9 cellular contexts compared by ENCODE assay signal in the genomic region with DNA sequence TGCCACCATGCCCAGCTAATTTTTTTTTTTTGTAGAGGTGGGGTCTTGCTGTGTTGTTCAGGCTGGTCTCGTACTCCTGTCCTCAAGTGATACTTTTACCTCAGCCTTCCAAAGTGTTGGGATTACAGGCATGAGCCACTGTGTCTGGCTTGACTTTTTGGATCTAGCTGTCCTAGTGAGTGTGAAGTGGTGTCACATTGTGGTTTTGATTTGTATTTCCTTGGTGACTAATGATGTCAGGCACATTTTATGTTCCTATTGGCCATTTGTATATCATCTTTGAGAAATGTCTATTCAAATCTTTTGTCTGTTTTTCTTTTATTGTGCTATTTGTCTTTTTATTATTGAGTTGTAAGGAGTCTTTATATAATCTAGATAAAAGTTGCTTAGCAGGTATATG. TPM values are rescaled to one million over a fixed set of nuclear protein-coding genes. Genes with fewer than 3 reads are reported as not detected.
DNase-seq lines count a peak whose midpoint lies in the region; ATAC-seq, FAIRE-seq and TF ChIP-seq lines count a peak whose summit lies in the region.
"Had no signal": no experiment of that assay in that cellular context is flagged by ENCODE, and none has a peak within 500 bp of the region (broad histone marks: within the 10 kb centered on the region; RNA-seq: fewer than 3 reads in every experiment).

No MANE protein-coding gene starts in this region.

- H3K27me3 ChIP-seq in adipocyte (replicated peaks; ENCODE audit: control insufficient read depth, insufficient read depth, low read length) (no peaks in the 10 kb centered on the region), stomach (no peaks in the 10 kb centered on the region)

- POLR2A ChIA-PET in HEK293 (lab: Yijun Ruan, JAX) (interaction anchor here (0.7 kb wide), 1 partner anchor 20 kb away, joined by 4 read pairs; no protein-coding TSS in a partner anchor), WTC11 (lab: Charles Lee) (no interaction called here)

- TF ChIP-seq POLR2A in stomach (IDR thresholded peaks at IDR 0.05): no peak

- H3K9me3 ChIP-seq in HEK293 (ENCODE audit: control insufficient read depth, insufficient read depth, low read depth, low read length) (no peaks in the 10 kb centered on the region), adipocyte (ENCODE audit: control insufficient read depth, low read length) (no peaks in the 10 kb centered on the region), stomach (no peaks in the 10 kb centered on the region)

- H3K4me1 Mint-ChIP-seq in memory B cell (peaks cover 6% of the 10 kb centered on the region), WTC11 (0 out of 2 replicates have a peak, but pooled peaks cover 2% of the 10 kb centered on the region)

- H3K27me3 Mint-ChIP-seq in memory B cell (no peaks in the 10 kb centered on the region), WTC11 (ENCODE audit: low read depth) (no peaks in the 10 kb centered on the region)

- peak overlapping the region; percentile 65 for H3K27ac Mint-ChIP-seq in memory B cell
- no peak overlapping the region for H3K27ac Mint-ChIP-seq in WTC11

- no peak for TF ChIP-seq EP300 in stomach (IDR thresholded peaks at IDR 0.05)

- CTCF ChIA-PET in HEK293 (lab: Yijun Ruan, JAX): interaction anchor here (0.9 kb wide), 1 partner anchor 17 kb away, joined by 3 read pairs; no protein-coding TSS in a partner anchor
- CTCF ChIA-PET in WTC11 (lab: Charles Lee): no interaction called here

- peaks cover 26% of the 10 kb centered on the region for H3K36me3 Mint-ChIP-seq in memory B cell
- peaks cover 39% of the 10 kb centered on the region for H3K36me3 Mint-ChIP-seq in WTC11

- no peak overlapping the region for H3K9ac ChIP-seq in adipocyte (ENCODE audit: low read length)

- peaks cover 17 to 56% of the 10 kb centered on the region in 2 experiments for H3K36me3 ChIP-seq in HEK293 (ENCODE audit: control insufficient read depth in 2 of 2, insufficient read depth in 1 of 2, low read length in 2 of 2)
- peaks cover 10% of the 10 kb centered on the region for H3K36me3 ChIP-seq in adipocyte (ENCODE audit: control insufficient read depth, insufficient read depth, low read length, severe bottlenecking)
- H3K36me3 ChIP-seq in stomach: peaks cover 0 to 85% (median 78%) of the 10 kb centered on the region in 4 donors

- TF ChIP-seq CTCF in HEK293 (tag by site-specific recombination; IDR thresholded peaks at IDR 0.05) (no peak), stomach (IDR thresholded peaks at IDR 0.05) (no peak), WTC11 (IDR thresholded peaks at IDR 0.05) (no peak)

- H3K9me3 Mint-ChIP-seq in memory B cell: no peaks in the 10 kb centered on the region
- no peaks in the 10 kb centered on the region for H3K9me3 Mint-ChIP-seq in WTC11

- H3K4me3 Mint-ChIP-seq in memory B cell (no peak overlapping the region), WTC11 (no peak overlapping the region)

- no peak for FAIRE-seq in frontal cortex (lab: Jason Lieb, UNC)
- FAIRE-seq: islet of Langerhans had no signal

- intact Hi-C loops in stomach (cut with DNase I; ENCODE audit: low total_unique reads): no loop called here

- H3K4me3 ChIP-seq in HEK293 (ENCODE audit: low read depth, low read length) (no peak overlapping the region), adipocyte (ENCODE audit: low read length) (no peak overlapping the region), stomach (no peak overlapping the region)

- no peak overlapping the region for H3K27ac ChIP-seq in HEK293 (ENCODE audit: extremely low read depth, low read depth, low read length)
- peak overlapping the region in 1 of 5 donors; percentile 19 for H3K27ac ChIP-seq in stomach

- 82 to 100% (median 96%) methylated on average over 1 of the region's 1 CpG for WGBS in stomach, 5 donors

- H3K4me1 ChIP-seq in HEK293 (ENCODE audit: control insufficient read depth, insufficient read depth, low read length) (no peaks in the 10 kb centered on the region), adipocyte (ENCODE audit: control insufficient read depth, insufficient read depth, low read length) (peaks cover 25% of the 10 kb centered on the region), stomach (peaks cover 0 to 5% (median 0%) of the 10 kb centered on the region in 4 donors)

- DNase-seq in EH (ENCODE audit: low read depth) (peak; percentile 60), adipocyte (ENCODE audit: low read depth) (peak; percentile 68), memory B cell (ENCODE audit: low spot score in 2 of 2) (peak in 1 of 2 donors; percentile 18), stomach (no peak), frontal cortex (ENCODE audit: low spot score in 2 of 2) (no peak), WTC11 (ENCODE audit: low spot score) (no peak)

- peak; percentile 71 for ATAC-seq in memory B cell (ENCODE audit: low read depth)
- ATAC-seq in HG03565 (IDR thresholded peaks at IDR 0.05; ENCODE audit: unreplicated experiment): no peak
- ATAC-seq in WTC11: no peak

TF ChIP-seq in HEK293, 187 proteins besides CTCF, POLR2A, EP300 and RAD21:
- no peak for TF ChIP-seq ZNF664 (tag by site-specific recombination; IDR thresholded peaks at IDR 0.05)
- TF ChIP-seq ZNF48 (tag by site-specific recombination; IDR thresholded peaks at IDR 0.05): no peak
- no peak for TF ChIP-seq ZNF423 (tag by site-specific recombination; IDR thresholded peaks at IDR 0.05)
- TF ChIP-seq ZNF335 (tag by site-specific recombination; conservative IDR thresholded peaks at IDR 0.05): no peak
- no peak for TF ChIP-seq YY1 (tag by site-specific recombination; IDR thresholded peaks at IDR 0.05)
- TF ChIP-seq ZNF121 (tag by site-specific recombination; IDR thresholded peaks at IDR 0.05): 0 out of 2 replicates have a peak, but pooled peaks have one; percentile 16
- no peak for TF ChIP-seq GLIS1 (tag by site-specific recombination; IDR thresholded peaks at IDR 0.05)

TF ChIP-seq in WTC11, 78 proteins besides CTCF, POLR2A, EP300 and RAD21 (continues in another document):
- TF ChIP-seq RORB (CRISPR knock-in tag; IDR thresholded peaks at IDR 0.05) (no peak), CREB1 (CRISPR knock-in tag; IDR thresholded peaks at IDR 0.05) (no peak), ZNF671 (CRISPR knock-in tag; IDR thresholded peaks at IDR 0.05) (no peak), NFATC4 (CRISPR knock-in tag; IDR thresholded peaks at IDR 0.05) (no peak), ELF4 (CRISPR knock-in tag; IDR thresholded peaks at IDR 0.05; ENCODE audit: low read depth) (no peak), ZNF423 (CRISPR knock-in tag; IDR thresholded peaks at IDR 0.05) (no peak), USF1 (CRISPR knock-in tag; IDR thresholded peaks at IDR 0.05) (no peak), FOXK1 (CRISPR knock-in tag; IDR thresholded peaks at IDR 0.05) (no peak), NFE2L1 (CRISPR knock-in tag; IDR thresholded peaks at IDR 0.05) (no peak), ZSCAN18 (CRISPR knock-in tag; IDR thresholded peaks at IDR 0.05) (no peak), IRF2 (CRISPR knock-in tag; IDR thresholded peaks at IDR 0.05; ENCODE audit: borderline replicate concordance, low read depth) (no peak)
- TF ChIP-seq, protein P1, sequence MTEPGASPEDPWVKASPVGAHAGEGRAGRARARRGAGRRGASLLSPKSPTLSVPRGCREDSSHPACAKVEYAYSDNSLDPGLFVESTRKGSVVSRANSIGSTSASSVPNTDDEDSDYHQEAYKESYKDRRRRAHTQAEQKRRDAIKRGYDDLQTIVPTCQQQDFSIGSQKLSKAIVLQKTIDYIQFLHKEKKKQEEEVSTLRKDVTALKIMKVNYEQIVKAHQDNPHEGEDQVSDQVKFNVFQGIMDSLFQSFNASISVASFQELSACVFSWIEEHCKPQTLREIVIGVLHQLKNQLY (CRISPR knock-in tag; IDR thresholded peaks at IDR 0.05): no peak
- TF ChIP-seq, protein P2, sequence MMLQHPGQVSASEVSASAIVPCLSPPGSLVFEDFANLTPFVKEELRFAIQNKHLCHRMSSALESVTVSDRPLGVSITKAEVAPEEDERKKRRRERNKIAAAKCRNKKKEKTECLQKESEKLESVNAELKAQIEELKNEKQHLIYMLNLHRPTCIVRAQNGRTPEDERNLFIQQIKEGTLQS (CRISPR knock-in tag; conservative IDR thresholded peaks at IDR 0.05): no peak
- TF ChIP-seq, protein P3, sequence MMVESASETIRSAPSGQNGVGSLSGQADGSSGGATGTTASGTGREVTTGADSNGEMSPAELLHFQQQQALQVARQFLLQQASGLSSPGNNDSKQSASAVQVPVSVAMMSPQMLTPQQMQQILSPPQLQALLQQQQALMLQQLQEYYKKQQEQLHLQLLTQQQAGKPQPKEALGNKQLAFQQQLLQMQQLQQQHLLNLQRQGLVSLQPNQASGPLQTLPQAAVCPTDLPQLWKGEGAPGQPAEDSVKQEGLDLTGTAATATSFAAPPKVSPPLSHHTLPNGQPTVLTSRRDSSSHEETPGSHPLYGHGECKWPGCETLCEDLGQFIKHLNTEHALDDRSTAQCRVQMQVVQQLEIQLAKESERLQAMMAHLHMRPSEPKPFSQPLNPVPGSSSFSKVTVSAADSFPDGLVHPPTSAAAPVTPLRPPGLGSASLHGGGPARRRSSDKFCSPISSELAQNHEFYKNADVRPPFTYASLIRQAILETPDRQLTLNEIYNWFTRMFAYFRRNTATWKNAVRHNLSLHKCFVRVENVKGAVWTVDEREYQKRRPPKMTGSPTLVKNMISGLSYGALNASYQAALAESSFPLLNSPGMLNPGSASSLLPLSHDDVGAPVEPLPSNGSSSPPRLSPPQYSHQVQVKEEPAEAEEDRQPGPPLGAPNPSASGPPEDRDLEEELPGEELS (CRISPR knock-in tag; IDR thresholded peaks at IDR 0.05): no peak

RNA-seq across cellular contexts. Expression of gene MCCC2, which starts 53.5 kb away (rescaled TPM):
- total RNA-seq in stomach (10 to 100 TPM; 14.6 to 73.6 (median 48.7) TPM), frontal cortex (12.2 TPM), WTC11 (2021) (65.0 to 65.9 TPM (median 65.4 TPM) in 3 replicates)
- 10 to 100 TPM; 18.2 to 23.8 (median 21.7) TPM for polyA plus RNA-seq in stomach

Comparison
In these comparisons a context has a peak if more than half of its experiments do, and no peak if none do; other contexts are left out.
1. DNase-seq: peak in EH (single experiment) and adipocyte (single experiment); none in stomach (single experiment), frontal cortex (0 of 2) and WTC11 (single experiment).